ENCODE assay signal across 8 cellular contexts in the genomic region with DNA sequence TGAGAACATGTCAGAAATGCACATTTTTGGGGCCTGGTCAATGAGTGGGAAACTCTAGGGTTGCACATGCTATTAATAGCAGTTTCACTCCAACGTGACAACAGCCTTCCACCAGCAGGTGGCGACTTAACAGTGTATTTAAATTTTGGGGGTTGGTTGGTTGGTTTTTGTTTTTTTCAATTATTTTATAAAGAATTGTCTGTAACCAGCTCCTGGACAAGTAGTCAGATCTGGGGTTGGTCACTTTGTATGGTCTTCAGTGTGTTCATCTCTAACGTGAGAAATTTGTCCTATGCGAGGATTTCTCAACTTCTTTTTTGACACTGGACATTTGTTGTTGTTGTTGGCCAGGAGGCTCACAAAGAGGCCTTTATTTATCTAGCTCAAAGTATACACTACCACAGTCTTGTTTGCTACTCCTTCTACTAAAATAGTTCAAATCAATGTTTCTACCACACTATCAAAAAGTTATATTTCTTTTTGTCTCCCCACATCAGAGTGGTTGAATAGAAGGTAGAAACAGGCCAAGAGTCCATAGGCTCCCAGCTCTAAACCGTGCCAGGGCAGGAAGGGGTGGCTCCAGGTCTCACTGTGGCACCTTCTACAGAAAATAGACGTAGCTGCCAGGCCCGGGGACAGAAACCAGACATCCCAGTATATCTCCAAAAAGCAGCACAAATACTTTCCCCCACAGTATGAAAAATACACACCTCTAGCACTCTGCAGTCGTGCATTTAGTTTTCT.
DNase-seq lines count a peak whose midpoint lies in the region; ATAC-seq, FAIRE-seq and TF ChIP-seq lines count a peak whose summit lies in the region.

No MANE protein-coding gene starts in this region.

- peak; percentile 76 for TF ChIP-seq CTCF in AG09319 (IDR thresholded peaks at IDR 0.05; ENCODE audit: low read depth, low read length)

- FAIRE-seq in frontal cortex (lab: Jason Lieb, UNC) (peak; percentile 24), urothelium cell line (lab: Jason Lieb, UNC) (no peak)

- peak; percentile 19 for DNase-seq in AG09319 (ENCODE audit: extremely low read depth, low read depth)
- DNase-seq in RKO (ENCODE audit: low spot score): peak; percentile 67
- DNase-seq in activated effector memory CD4-positive, alpha-beta T cell treated with Interleukin-2 at 50 U/mL for 16 hours: peak; percentile 42
- peak in 1 of 2 donors; percentile 47 for DNase-seq in frontal cortex (ENCODE audit: low spot score in 2 of 2)
- peak; percentile 90 for DNase-seq in pons (ENCODE audit: low spot score)
- DNase-seq in urothelium cell line (ENCODE audit: low spot score): peak; percentile 48

- peak; percentile 60 for ATAC-seq in GM18511 (IDR thresholded peaks at IDR 0.05; ENCODE audit: unreplicated experiment)
- peak; percentile 63 for ATAC-seq in HG03432 (IDR thresholded peaks at IDR 0.05; ENCODE audit: unreplicated experiment)
